Comparison of ENCODE assay signal across 20 cellular contexts in the genomic region with DNA sequence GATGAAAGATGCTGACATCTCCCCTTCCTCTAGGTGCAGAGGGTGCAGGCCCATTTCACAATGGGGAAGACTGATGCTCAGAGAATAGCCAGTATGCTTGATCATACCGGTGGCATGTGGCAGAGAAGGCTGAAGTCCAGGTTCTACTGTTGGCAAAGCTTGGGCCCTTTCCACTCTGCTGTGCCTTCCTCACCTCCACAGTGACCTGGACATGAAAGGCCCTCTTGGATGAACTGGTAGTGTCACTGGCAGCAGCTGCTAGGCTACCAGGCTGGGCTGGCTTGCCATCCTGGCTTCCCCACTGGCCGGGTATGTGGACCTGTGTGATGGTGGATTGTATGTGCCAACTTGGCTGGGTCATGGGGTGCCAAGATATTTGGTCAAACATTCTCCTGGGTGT.
"Had no signal": no experiment of that assay in that cellular context is flagged by ENCODE, and none has a peak within 500 bp of the region (broad histone marks: within the 10 kb centered on the region; RNA-seq: fewer than 3 reads in every experiment).

No MANE protein-coding gene starts in this region.

- H3K27me3 ChIP-seq: gastroesophageal sphincter, left lung, spleen, uterus had no signal

- H3K27me3 Mint-ChIP-seq: natural killer cell treated with Interleukin-12 subunit alpha and Interleukin-12 subunit beta and Interleukin-15 and Interleukin-18, amount 100 ng/mL, for 72 hours had no signal

- H3K9me3 ChIP-seq: esophagus squamous epithelium, gastroesophageal sphincter, left lung, lower lobe of right lung, psoas muscle, spleen, uterus had no signal

- ATAC-seq: effector memory CD8-positive, alpha-beta T cell; gastroesophageal sphincter; left lung; lower lobe of right lung; natural killer cell treated with Interleukin-12 subunit alpha and Interleukin-12 subunit beta and Interleukin-15 and Interleukin-18, amount 100 ng/mL, for 72 hours; sciatic nerve had no signal

- H3K4me1 ChIP-seq: gastroesophageal sphincter, psoas muscle, uterus had no signal

- H3K36me3 Mint-ChIP-seq: memory B cell; natural killer cell treated with Interleukin-12 subunit alpha and Interleukin-12 subunit beta and Interleukin-15 and Interleukin-18, amount 100 ng/mL, for 72 hours; type B pancreatic cell had no signal

- H3K4me3 Mint-ChIP-seq: effector memory CD8-positive, alpha-beta T cell; memory B cell; natural killer cell treated with Interleukin-12 subunit alpha and Interleukin-12 subunit beta and Interleukin-15 and Interleukin-18, amount 100 ng/mL, for 72 hours; type B pancreatic cell had no signal

- H3K36me3 ChIP-seq: esophagus squamous epithelium, gastroesophageal sphincter, left lung, lower lobe of right lung, spleen, uterus had no signal

- H3K4me3 ChIP-seq: esophagus squamous epithelium, gastroesophageal sphincter, left lung, lower lobe of right lung, psoas muscle, spleen, uterus had no signal

- H3K27ac Mint-ChIP-seq: effector memory CD8-positive, alpha-beta T cell; memory B cell; type B pancreatic cell had no signal

- H3K27ac ChIP-seq: esophagus squamous epithelium, gastroesophageal sphincter, left lung, lower lobe of right lung, psoas muscle, spleen, uterus had no signal

- H3K9me3 Mint-ChIP-seq: effector memory CD8-positive, alpha-beta T cell; memory B cell; natural killer cell treated with Interleukin-12 subunit alpha and Interleukin-12 subunit beta and Interleukin-15 and Interleukin-18, amount 100 ng/mL, for 72 hours; type B pancreatic cell had no signal

- DNase-seq: effector memory CD8-positive, alpha-beta T cell; esophagus squamous epithelium; foreskin fibroblast; glutamatergic neuron; islet precursor cell; left lung; lower lobe of right lung; midbrain; psoas muscle; retina; spleen; stimulated activated CD4-positive, alpha-beta T cell treated with anti-CD3 and anti-CD28 coated beads, Interleukin-2, amount 100 ng/mL, for 24 hours; stimulated activated CD4-positive, alpha-beta T cell treated with anti-CD3 and anti-CD28 coated beads, Interleukin-4, amount 100 ng/mL, for 4 hours; stimulated activated naive CD4-positive, alpha-beta T cell treated with Interleukin-2 at 50 U/mL for 16 hours; uterus had no signal
